In the genomic region with DNA sequence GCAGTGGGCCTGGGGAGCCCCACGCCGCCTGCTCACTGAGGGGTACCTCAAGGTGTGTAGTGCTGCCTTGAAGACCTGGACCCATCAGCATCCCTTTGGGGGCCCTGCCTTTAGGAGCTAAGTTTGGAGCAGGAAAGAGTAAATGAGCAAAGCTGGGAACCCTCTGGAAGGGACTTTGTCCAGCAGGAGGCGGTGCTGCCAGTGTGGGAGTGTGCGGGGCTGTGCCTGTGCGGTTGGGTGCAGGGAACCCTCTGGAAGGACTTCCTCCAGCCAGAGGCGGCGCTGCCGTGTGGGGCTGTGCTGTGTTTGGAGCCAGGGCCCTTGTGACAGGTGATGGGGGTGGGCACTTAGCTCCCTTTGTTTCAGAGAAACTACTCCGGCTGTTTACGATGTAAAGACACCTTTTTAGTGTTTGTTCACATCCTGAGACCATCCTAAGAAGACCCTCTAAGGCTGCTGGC, we compare ENCODE assay signal across 1 cellular context.
TF ChIP-seq lines count a peak whose summit lies in the region.

No MANE protein-coding gene starts in this region.

TF ChIP-seq in K562, 482 proteins besides CTCF, POLR2A, EP300 and RAD21:
- no peak for TF ChIP-seq BRCA1 (IDR thresholded peaks at IDR 0.05)
- no peak for TF ChIP-seq BRCA1 (CRISPR knock-in tag; IDR thresholded peaks at IDR 0.05)
- TF ChIP-seq ZNF695 (CRISPR knock-in tag; IDR thresholded peaks at IDR 0.05), result no peak
- TF ChIP-seq GABPB1 (CRISPR knock-in tag; IDR thresholded peaks at IDR 0.05), result 0 out of 2 replicates have a peak, but pooled peaks have one; percentile 27
- TF ChIP-seq ZC3H4 (CRISPR knock-in tag; IDR thresholded peaks at IDR 0.05; ENCODE audit: borderline replicate concordance), result 0 out of 2 replicates have a peak, but pooled peaks have one; percentile 26
- TF ChIP-seq SMC3 (conservative IDR thresholded peaks at IDR 0.05; ENCODE audit: insufficient read depth, low read depth, low read length), result 0 out of 2 replicates have a peak, but pooled peaks have one; percentile 12
- TF ChIP-seq, protein P1, sequence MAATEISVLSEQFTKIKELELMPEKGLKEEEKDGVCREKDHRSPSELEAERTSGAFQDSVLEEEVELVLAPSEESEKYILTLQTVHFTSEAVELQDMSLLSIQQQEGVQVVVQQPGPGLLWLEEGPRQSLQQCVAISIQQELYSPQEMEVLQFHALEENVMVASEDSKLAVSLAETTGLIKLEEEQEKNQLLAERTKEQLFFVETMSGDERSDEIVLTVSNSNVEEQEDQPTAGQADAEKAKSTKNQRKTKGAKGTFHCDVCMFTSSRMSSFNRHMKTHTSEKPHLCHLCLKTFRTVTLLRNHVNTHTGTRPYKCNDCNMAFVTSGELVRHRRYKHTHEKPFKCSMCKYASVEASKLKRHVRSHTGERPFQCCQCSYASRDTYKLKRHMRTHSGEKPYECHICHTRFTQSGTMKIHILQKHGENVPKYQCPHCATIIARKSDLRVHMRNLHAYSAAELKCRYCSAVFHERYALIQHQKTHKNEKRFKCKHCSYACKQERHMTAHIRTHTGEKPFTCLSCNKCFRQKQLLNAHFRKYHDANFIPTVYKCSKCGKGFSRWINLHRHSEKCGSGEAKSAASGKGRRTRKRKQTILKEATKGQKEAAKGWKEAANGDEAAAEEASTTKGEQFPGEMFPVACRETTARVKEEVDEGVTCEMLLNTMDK (IDR thresholded peaks at IDR 0.05; ENCODE audit: borderline replicate concordance, insufficient read depth, low read depth, low read length, poor library complexity, severe bottlenecking), result peak; percentile 54
- no peak for TF ChIP-seq ASH1L (IDR thresholded peaks at IDR 0.05; ENCODE audit: borderline replicate concordance, low read depth, partially characterized antibody)
- TF ChIP-seq, protein P2, sequence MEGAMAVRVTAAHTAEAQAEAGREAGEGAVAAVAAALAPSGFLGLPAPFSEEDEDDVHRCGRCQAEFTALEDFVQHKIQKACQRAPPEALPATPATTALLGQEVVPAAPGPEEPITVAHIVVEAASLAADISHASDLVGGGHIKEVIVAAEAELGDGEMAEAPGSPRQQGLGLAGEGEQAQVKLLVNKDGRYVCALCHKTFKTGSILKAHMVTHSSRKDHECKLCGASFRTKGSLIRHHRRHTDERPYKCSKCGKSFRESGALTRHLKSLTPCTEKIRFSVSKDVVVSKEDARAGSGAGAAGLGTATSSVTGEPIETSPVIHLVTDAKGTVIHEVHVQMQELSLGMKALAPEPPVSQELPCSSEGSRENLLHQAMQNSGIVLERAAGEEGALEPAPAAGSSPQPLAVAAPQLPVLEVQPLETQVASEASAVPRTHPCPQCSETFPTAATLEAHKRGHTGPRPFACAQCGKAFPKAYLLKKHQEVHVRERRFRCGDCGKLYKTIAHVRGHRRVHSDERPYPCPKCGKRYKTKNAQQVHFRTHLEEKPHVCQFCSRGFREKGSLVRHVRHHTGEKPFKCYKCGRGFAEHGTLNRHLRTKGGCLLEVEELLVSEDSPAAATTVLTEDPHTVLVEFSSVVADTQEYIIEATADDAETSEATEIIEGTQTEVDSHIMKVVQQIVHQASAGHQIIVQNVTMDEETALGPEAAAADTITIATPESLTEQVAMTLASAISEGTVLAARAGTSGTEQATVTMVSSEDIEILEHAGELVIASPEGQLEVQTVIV (CRISPR knock-in tag; IDR thresholded peaks at IDR 0.05; ENCODE audit: borderline replicate concordance), result no peak
- no peak for TF ChIP-seq ZNF436 (CRISPR knock-in tag; IDR thresholded peaks at IDR 0.05)
- TF ChIP-seq HSF4 (CRISPR knock-in tag; IDR thresholded peaks at IDR 0.05; ENCODE audit: borderline replicate concordance), result no peak
- TF ChIP-seq MAFK (IDR thresholded peaks at IDR 0.05; ENCODE audit: low read length), result no peak
TF ChIP-seq in K562: peak in this region for 4.
